Comparison of ENCODE assay signal across 12 cellular contexts in the genomic region with DNA sequence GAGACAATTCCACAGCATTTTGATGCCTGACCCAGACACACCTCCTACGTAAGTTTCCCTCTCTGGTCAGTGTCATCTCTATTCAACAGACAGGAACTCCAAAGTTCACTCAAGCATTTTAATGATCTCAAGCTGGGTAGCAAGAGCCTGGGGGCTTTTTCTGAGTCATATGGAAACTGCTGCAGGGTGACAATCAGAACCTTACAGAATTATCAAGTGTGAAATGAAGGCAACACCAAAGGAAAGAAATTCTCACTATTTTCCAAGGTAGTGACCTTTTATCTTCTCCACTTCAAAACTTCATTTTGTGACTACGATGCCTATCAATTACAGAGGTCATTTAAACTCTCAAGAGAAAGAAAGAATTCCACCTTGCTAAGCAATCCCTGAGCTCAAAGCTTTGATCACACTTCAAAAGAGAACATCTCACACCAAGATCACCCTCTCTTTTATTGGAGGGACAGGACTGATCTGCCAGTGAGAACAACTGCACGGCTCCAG.
DNase-seq lines count a peak whose midpoint lies in the region; ATAC-seq, FAIRE-seq and TF ChIP-seq lines count a peak whose summit lies in the region.
"Had no signal": no experiment of that assay in that cellular context is flagged by ENCODE, and none has a peak within 500 bp of the region (broad histone marks: within the 10 kb centered on the region; RNA-seq: fewer than 3 reads in every experiment).

No MANE protein-coding gene starts in this region.

- H3K9me3 Mint-ChIP-seq in T-helper 2 cell treated with Interferon-gamma antibody and Interleukin-4, amounts not matched to agents 5 μg/mL and 100 μg/mL, for 36 hours: no peaks in the 10 kb centered on the region
- H3K9me3 Mint-ChIP-seq: CD14-positive monocyte had no signal

- no peak for FAIRE-seq in D721Med (lab: Jason Lieb, UNC)

- no peaks in the 10 kb centered on the region for H3K27me3 ChIP-seq in cardiac muscle cell
- no peaks in the 10 kb centered on the region for H3K27me3 ChIP-seq in suprapubic skin
- H3K27me3 ChIP-seq in MM.1S (replicated peaks; ENCODE audit: insufficient read depth, low read length): no peaks in the 10 kb centered on the region

- intact Hi-C loops in cardiac septum (cut with DNase I): no loop called here

- no peak overlapping the region for H3K27ac Mint-ChIP-seq in T-helper 2 cell treated with Interferon-gamma antibody and Interleukin-4, amounts not matched to agents 5 μg/mL and 100 μg/mL, for 36 hours
- H3K27ac Mint-ChIP-seq: CD14-positive monocyte had no signal

- no peaks in the 10 kb centered on the region for H3K36me3 Mint-ChIP-seq in T-helper 2 cell treated with Interferon-gamma antibody and Interleukin-4, amounts not matched to agents 5 μg/mL and 100 μg/mL, for 36 hours (ENCODE audit: low read depth)
- H3K36me3 Mint-ChIP-seq: CD14-positive monocyte had no signal

- H3K4me1 Mint-ChIP-seq in T-helper 2 cell treated with Interferon-gamma antibody and Interleukin-4, amounts not matched to agents 5 μg/mL and 100 μg/mL, for 36 hours (ENCODE audit: low read depth): no peaks in the 10 kb centered on the region
- H3K4me1 Mint-ChIP-seq: CD14-positive monocyte had no signal

- no peak overlapping the region for H3K4me2 ChIP-seq in MM.1S (ENCODE audit: low read depth, low read length)

- 77% methylated on average over 3 of the region's 3 CpGs for WGBS in suprapubic skin

- H3K79me2 ChIP-seq in MM.1S (ENCODE audit: low read length): no peaks in the 10 kb centered on the region

- H3K4me3 ChIP-seq in cardiac muscle cell (no peak overlapping the region), suprapubic skin (no peak overlapping the region), MM.1S (ENCODE audit: low read length) (no peak overlapping the region)

- H3K27ac ChIP-seq in cardiac muscle cell: peak overlapping the region; percentile 6
- H3K27ac ChIP-seq in suprapubic skin: no peak overlapping the region
- no peak overlapping the region for H3K27ac ChIP-seq in MM.1S (ENCODE audit: low read length)

- no peaks in the 10 kb centered on the region for H3K9me2 ChIP-seq in MM.1S (replicated peaks; ENCODE audit: insufficient read depth, low read length)

- no peaks in the 10 kb centered on the region for H4K20me1 ChIP-seq in MM.1S (ENCODE audit: insufficient read depth, low read length)

- peak; percentile 98 for ATAC-seq in HG02938 (IDR thresholded peaks at IDR 0.05; ENCODE audit: unreplicated experiment)
- ATAC-seq: left cardiac atrium, SK-N-SH treated with all-trans-retinoic acid at 6 μM for 48 hours had no signal

- TF ChIP-seq POLR2A in suprapubic skin (IDR thresholded peaks at IDR 0.05): no peak

- no peaks in the 10 kb centered on the region for H3F3A ChIP-seq in MM.1S (ENCODE audit: insufficient read depth, low read length)

- no peak overlapping the region for H3K9ac ChIP-seq in MM.1S (ENCODE audit: low read length)

- DNase-seq in cardiac muscle cell (ENCODE audit: low read depth in 1 of 2, low spot score in 1 of 2) (peak in 1 of 2 donors; percentile 15), cardiac septum (ENCODE audit: low spot score) (no peak), NCI-H1092 (lab: John Stamatoyannopoulos, UW) (no peak), suprapubic skin (ENCODE audit: low spot score in 2 of 2) (no peak), MM.1S (no peak), D721Med (ENCODE audit: insufficient read length, low spot score) (no peak)
- peak; percentile 59 for DNase-seq in T-helper 2 cell treated with Interferon-gamma antibody and Interleukin-4, amounts not matched to agents 5 μg/mL and 100 μg/mL, for 36 hours (ENCODE audit: low spot score)
- DNase-seq: caudate nucleus, left cardiac atrium had no signal

- H3K36me3 ChIP-seq in cardiac muscle cell (no peaks in the 10 kb centered on the region), suprapubic skin (no peaks in the 10 kb centered on the region), MM.1S (replicated peaks; ENCODE audit: insufficient read depth, low read length) (no peaks in the 10 kb centered on the region)

- H3K27me3 Mint-ChIP-seq in T-helper 2 cell treated with Interferon-gamma antibody and Interleukin-4, amounts not matched to agents 5 μg/mL and 100 μg/mL, for 36 hours (ENCODE audit: low read depth): no peaks in the 10 kb centered on the region

- H3K9me3 ChIP-seq in cardiac muscle cell (ENCODE audit: low read depth) (no peaks in the 10 kb centered on the region), suprapubic skin (no peaks in the 10 kb centered on the region), MM.1S (replicated peaks; ENCODE audit: insufficient read depth, low read length) (no peaks in the 10 kb centered on the region)

- H2AFZ ChIP-seq in MM.1S (ENCODE audit: low read length): no peak overlapping the region

- no peak overlapping the region for H3K4me3 Mint-ChIP-seq in T-helper 2 cell treated with Interferon-gamma antibody and Interleukin-4, amounts not matched to agents 5 μg/mL and 100 μg/mL, for 36 hours
- H3K4me3 Mint-ChIP-seq: CD14-positive monocyte had no signal

- TF ChIP-seq CTCF in cardiac muscle cell (IDR thresholded peaks at IDR 0.05; ENCODE audit: low read depth, low read length): no peak
- TF ChIP-seq CTCF in suprapubic skin (IDR thresholded peaks at IDR 0.05): no peak
- no peak for TF ChIP-seq CTCF in MM.1S (IDR thresholded peaks at IDR 0.05; ENCODE audit: low read length)
- TF ChIP-seq CTCF in D721Med (IDR thresholded peaks at IDR 0.05; ENCODE audit: insufficient read depth, missing control alignments): no peak

- H3K4me1 ChIP-seq in cardiac muscle cell (ENCODE audit: low read depth): peaks cover 30% of the 10 kb centered on the region
- H3K4me1 ChIP-seq in suprapubic skin: no peaks in the 10 kb centered on the region
- H3K4me1 ChIP-seq in MM.1S (ENCODE audit: low read length): no peaks in the 10 kb centered on the region

- TF ChIP-seq EP300 in suprapubic skin (IDR thresholded peaks at IDR 0.05): no peak
